12 cellular contexts compared by ENCODE assay signal in genomic region chr2:54619660-54620231, GRCh38.
DNase-seq lines count a peak whose midpoint lies in the region; ATAC-seq and TF ChIP-seq lines count a peak whose summit lies in the region.
"Had no signal": no experiment of that assay in that cellular context is flagged by ENCODE, and none has a peak within 500 bp of the region (broad histone marks: within the 10 kb centered on the region; RNA-seq: fewer than 3 reads in every experiment).

No MANE protein-coding gene starts in this region.

- intact Hi-C loops in CD8-positive, alpha-beta T cell (cut with DNase I, micrococcal nuclease), result loop anchor here in 1 of 2 experiments (2.0 kb wide), 1 partner anchor 97 kb away; no protein-coding TSS in a partner anchor
- intact Hi-C loops in right cardiac atrium (cut with DNase I) (no loop called here), gastrocnemius medialis (cut with DNase I; ENCODE audit: low total_unique reads) (no loop called here), sciatic nerve (cut with DNase I) (no loop called here), tibial artery (cut with DNase I; ENCODE audit: low total_unique reads) (no loop called here)

- H3K4me3 ChIP-seq in CD8-positive, alpha-beta T cell (ENCODE audit: low read depth, low read length), result no peak overlapping the region
- H3K4me3 ChIP-seq in right cardiac atrium (ENCODE audit: low read length), result no peak overlapping the region
- no peak overlapping the region for H3K4me3 ChIP-seq in gastrocnemius medialis
- no peak overlapping the region for H3K4me3 ChIP-seq in tibial artery

- no peak overlapping the region for H3K4me3 Mint-ChIP-seq in CD8-positive, alpha-beta T cell
- no peak overlapping the region for H3K4me3 Mint-ChIP-seq in activated CD8-positive, alpha-beta T cell treated with anti-CD3 and anti-CD28 coated beads, Interleukin-2, amount 10 ng/mL, durations not matched to agents 7 days and 5 days

- no peaks in the 10 kb centered on the region for H3K9me3 Mint-ChIP-seq in CD8-positive, alpha-beta T cell
- H3K9me3 Mint-ChIP-seq in activated CD8-positive, alpha-beta T cell treated with anti-CD3 and anti-CD28 coated beads, Interleukin-2, amount 10 ng/mL, durations not matched to agents 7 days and 5 days (ENCODE audit: insufficient read depth), result no peaks in the 10 kb centered on the region

- peaks cover 33% of the 10 kb centered on the region for H3K4me1 Mint-ChIP-seq in CD8-positive, alpha-beta T cell (ENCODE audit: low read depth)
- peaks cover 18% of the 10 kb centered on the region for H3K4me1 Mint-ChIP-seq in activated CD8-positive, alpha-beta T cell treated with anti-CD3 and anti-CD28 coated beads, Interleukin-2, amount 10 ng/mL, durations not matched to agents 7 days and 5 days (ENCODE audit: low read depth)

- no peak for TF ChIP-seq CTCF in CD8-positive, alpha-beta T cell (IDR thresholded peaks at IDR 0.05)
- TF ChIP-seq CTCF in gastrocnemius medialis (IDR thresholded peaks at IDR 0.05 in 4 of 5, conservative IDR thresholded peaks at IDR 0.05 in 1 of 5), result no peak
- TF ChIP-seq CTCF in tibial artery (IDR thresholded peaks at IDR 0.05), result no peak

- no peaks in the 10 kb centered on the region for H3K27me3 ChIP-seq in CD8-positive, alpha-beta T cell (ENCODE audit: insufficient read depth, low read length)
- H3K27me3 ChIP-seq in right cardiac atrium (ENCODE audit: control insufficient read depth, insufficient read depth) (no peaks in the 10 kb centered on the region), gastrocnemius medialis (no peaks in the 10 kb centered on the region), tibial artery (no peaks in the 10 kb centered on the region)

- no peak for ATAC-seq in CD8-positive, alpha-beta T cell
- ATAC-seq in activated CD8-positive, alpha-beta T cell treated with anti-CD3 and anti-CD28 coated beads, Interleukin-2, amount 10 ng/mL, durations not matched to agents 7 days and 5 days, result no peak
- peak; percentile 18 to 29 for ATAC-seq in right cardiac atrium
- ATAC-seq in gastrocnemius medialis, result no peak
- no peak for ATAC-seq in sciatic nerve
- no peak for ATAC-seq in HG03520 (IDR thresholded peaks at IDR 0.05; ENCODE audit: unreplicated experiment)

- H3K27ac ChIP-seq in CD8-positive, alpha-beta T cell (ENCODE audit: low read depth, low read length), result no peak overlapping the region
- H3K27ac ChIP-seq in right cardiac atrium (ENCODE audit: low read length), result no peak overlapping the region
- peak overlapping the region; percentile 43 to 66 (median 63) for H3K27ac ChIP-seq in gastrocnemius medialis
- H3K27ac ChIP-seq in tibial artery, result peak overlapping the region in 1 of 2 donors; percentile 1

- POLR2A ChIA-PET in CD8-positive, alpha-beta T cell (lab: Charles Lee), result no interaction called here
- POLR2A ChIA-PET in activated CD8-positive, alpha-beta T cell treated with anti-CD3 and anti-CD28 coated beads, Interleukin-2, amount 10 ng/mL, durations not matched to agents 7 days and 5 days (lab: Charles Lee), result no interaction called here

- peak overlapping the region; percentile 41 for H3K27ac Mint-ChIP-seq in CD8-positive, alpha-beta T cell
- H3K27ac Mint-ChIP-seq in activated CD8-positive, alpha-beta T cell treated with anti-CD3 and anti-CD28 coated beads, Interleukin-2, amount 10 ng/mL, durations not matched to agents 7 days and 5 days, result peak overlapping the region; percentile 51

- TF ChIP-seq POLR2A in gastrocnemius medialis (IDR thresholded peaks at IDR 0.05), result no peak

- peaks cover 15% of the 10 kb centered on the region for H3K4me1 ChIP-seq in CD8-positive, alpha-beta T cell (ENCODE audit: insufficient read depth, low read length)
- H3K4me1 ChIP-seq in right cardiac atrium (ENCODE audit: control insufficient read depth, insufficient read depth, low read length), result peaks cover 14% of the 10 kb centered on the region
- peaks cover 37 to 45% of the 10 kb centered on the region in 2 donors for H3K4me1 ChIP-seq in gastrocnemius medialis
- H3K4me1 ChIP-seq in tibial artery, result peaks cover 0 to 19% (median 7%) of the 10 kb centered on the region in 4 donors

- H3K9me3 ChIP-seq in CD8-positive, alpha-beta T cell (ENCODE audit: low read length), result no peaks in the 10 kb centered on the region
- H3K9me3 ChIP-seq in right cardiac atrium (ENCODE audit: control insufficient read depth, low read length) (no peaks in the 10 kb centered on the region), gastrocnemius medialis (no peaks in the 10 kb centered on the region), tibial artery (no peaks in the 10 kb centered on the region)

- CTCF ChIA-PET in CD8-positive, alpha-beta T cell (lab: Charles Lee), result interaction anchor here (1.3 to 4.6 kb wide), 9 partner anchors 10 to 513 kb away, joined by 3 to 25 read pairs (median 5); no protein-coding TSS in a partner anchor
- CTCF ChIA-PET in activated CD8-positive, alpha-beta T cell treated with anti-CD3 and anti-CD28 coated beads, Interleukin-2, amount 10 ng/mL, durations not matched to agents 7 days and 5 days (lab: Charles Lee), result interaction anchor here (0.7 to 0.9 kb wide), 2 partner anchors 15 to 89 kb away, joined by 3 read pairs; no protein-coding TSS in a partner anchor

- H3K36me3 Mint-ChIP-seq in CD8-positive, alpha-beta T cell, result peaks cover 96% of the 10 kb centered on the region
- H3K36me3 Mint-ChIP-seq in activated CD8-positive, alpha-beta T cell treated with anti-CD3 and anti-CD28 coated beads, Interleukin-2, amount 10 ng/mL, durations not matched to agents 7 days and 5 days (ENCODE audit: low read depth), result peaks cover 76% of the 10 kb centered on the region

- H3K36me3 ChIP-seq in CD8-positive, alpha-beta T cell (ENCODE audit: insufficient read depth, low read length), result peaks cover 52% of the 10 kb centered on the region
- H3K36me3 ChIP-seq in gastrocnemius medialis (peaks cover 0 to 60% of the 10 kb centered on the region in 2 donors), tibial artery (peaks cover 57 to 67% (median 64%) of the 10 kb centered on the region in 3 donors)

- no peak for DNase-seq in CD8-positive, alpha-beta T cell
- DNase-seq in activated CD8-positive, alpha-beta T cell treated with anti-CD3 and anti-CD28 coated beads, Interleukin-2, amount 10 ng/mL, durations not matched to agents 7 days and 5 days, result no peak
- DNase-seq in right cardiac atrium, result peak in 1 of 3 donors; percentile 54
- no peak for DNase-seq in gastrocnemius medialis
- no peak for DNase-seq in sciatic nerve (ENCODE audit: low spot score)
- no peak for DNase-seq in tibial artery
- no peak for DNase-seq in pons (ENCODE audit: low spot score)
- DNase-seq: activated naive CD4-positive, alpha-beta T cell; H7; NCI-H187; NK-92 treated with Interleukin-12 subunit alpha and Interleukin-12 subunit beta, amount 100 ng/mL, for 24 hours had no signal

- no peaks in the 10 kb centered on the region for H3K27me3 Mint-ChIP-seq in CD8-positive, alpha-beta T cell (ENCODE audit: low read depth)
- no peaks in the 10 kb centered on the region for H3K27me3 Mint-ChIP-seq in activated CD8-positive, alpha-beta T cell treated with anti-CD3 and anti-CD28 coated beads, Interleukin-2, amount 10 ng/mL, durations not matched to agents 7 days and 5 days (ENCODE audit: low read depth)

- WGBS in right cardiac atrium, result 78% methylated on average over 9 of the region's 9 CpGs

- in situ Hi-C loops in gastrocnemius medialis (cut with MboI; ENCODE audit: low sequenced_read_pairs in 4 of 4), result no loop called here

Comparison
In these comparisons a context has a peak if more than half of its experiments do, and no peak if none do; other contexts are left out.
1. ATAC-seq: peak in right cardiac atrium (2 of 2); none in CD8-positive, alpha-beta T cell (single experiment), activated CD8-positive, alpha-beta T cell treated with anti-CD3 and anti-CD28 coated beads, Interleukin-2, amount 10 ng/mL, durations not matched to agents 7 days and 5 days (single experiment), gastrocnemius medialis (0 of 2), sciatic nerve (single experiment) and HG03520 (single experiment).
2. H3K27ac ChIP-seq: peak in gastrocnemius medialis (4 of 4); none in CD8-positive, alpha-beta T cell (single experiment) and right cardiac atrium (single experiment).